8 cellular contexts compared by ENCODE assay signal in the genomic region with DNA sequence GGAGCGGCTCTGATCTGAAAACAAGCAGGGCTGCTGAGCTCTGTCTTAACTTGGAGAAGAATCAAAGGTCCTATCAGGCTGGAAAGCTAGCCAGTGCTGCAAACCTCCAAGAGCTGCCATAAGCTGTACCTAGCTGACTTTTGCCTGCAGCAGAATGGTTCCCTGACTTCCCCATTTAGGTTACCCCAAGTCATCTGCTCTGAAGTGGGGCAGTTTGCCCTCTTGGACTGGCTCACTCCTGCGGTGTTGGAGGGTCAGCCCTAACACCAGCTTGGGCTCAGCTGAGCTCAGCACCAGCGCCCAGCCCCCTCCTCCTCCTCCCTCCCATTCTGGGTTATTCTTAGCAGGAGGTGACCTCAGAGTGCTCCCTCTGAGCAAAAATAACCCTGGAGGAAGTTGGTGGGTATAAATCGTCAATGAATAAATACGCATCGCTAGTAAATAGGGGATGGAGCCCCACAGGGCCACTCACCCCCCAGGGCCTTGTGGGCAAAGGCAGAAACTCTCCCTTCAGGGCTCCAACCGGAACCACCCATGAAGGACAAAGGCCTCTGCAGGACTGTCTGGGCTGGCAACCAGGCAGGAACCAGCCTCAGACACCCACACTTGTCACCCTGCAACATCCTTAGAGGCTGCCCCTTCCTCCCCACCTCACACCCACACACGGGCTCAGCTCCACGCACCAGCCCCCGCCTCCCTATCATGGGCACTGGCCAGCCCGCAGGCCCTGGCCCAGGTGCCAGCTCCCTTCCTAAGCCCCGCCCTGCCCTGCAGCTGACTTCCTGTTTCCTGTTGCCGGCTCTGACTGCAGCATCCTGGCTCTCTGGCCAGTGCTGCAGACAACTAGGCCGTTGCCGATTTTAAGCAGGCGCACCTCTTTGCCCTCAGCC. TPM values are rescaled to one million over a fixed set of nuclear protein-coding genes. Genes with fewer than 3 reads are reported as not detected.
DNase-seq lines count a peak whose midpoint lies in the region; ATAC-seq and TF ChIP-seq lines count a peak whose summit lies in the region.

No MANE protein-coding gene starts in this region.

- H3K27ac ChIP-seq in neutrophil (peak overlapping the region; percentile 70), tibial artery (peak overlapping the region; percentile 78 to 81)

- TF ChIP-seq CTCF in neutrophil (IDR thresholded peaks at IDR 0.05) (no peak), tibial artery (IDR thresholded peaks at IDR 0.05) (peak; percentile 6 to 36)

- H3K27me3 ChIP-seq in neutrophil (no peaks in the 10 kb centered on the region), tibial artery (no peaks in the 10 kb centered on the region)

- no peaks in the 10 kb centered on the region for H3K9me3 ChIP-seq in neutrophil
- no peaks in the 10 kb centered on the region for H3K9me3 ChIP-seq in tibial artery

- H3K4me1 ChIP-seq in neutrophil (ENCODE audit: control insufficient read depth in 1 of 2, insufficient read depth in 1 of 2, low read depth in 1 of 2, low read length in 1 of 2) (peaks cover 19 to 20% of the 10 kb centered on the region in 2 experiments), tibial artery (peaks cover 6 to 35% (median 31%) of the 10 kb centered on the region in 4 donors)

- H3K36me3 ChIP-seq in neutrophil (peaks cover 41% of the 10 kb centered on the region), tibial artery (peaks cover 8 to 21% (median 18%) of the 10 kb centered on the region in 3 donors)

- DNase-seq in DMS 273 (lab: John Stamatoyannopoulos, UW; ENCODE audit: unreplicated experiment), result peak; percentile 22
- DNase-seq in DMS 273 treated with DMSO at 0.1 percent for 48 hours (lab: John Stamatoyannopoulos, UW), result no peak
- peak; percentile 24 for DNase-seq in NCI-H460 (ENCODE audit: extremely low read depth, low read depth)
- DNase-seq in activated T-cell treated with anti-CD3 and anti-CD28 coated beads for 48 hours (ENCODE audit: low read depth), result peak; percentile 67
- peak; percentile 80 to 89 for DNase-seq in tibial artery

- peak overlapping the region; percentile 23 to 35 for H3K4me3 ChIP-seq in neutrophil (ENCODE audit: low read depth in 1 of 2, low read length in 1 of 2)
- H3K4me3 ChIP-seq in tibial artery, result peak overlapping the region; percentile 18 to 37

- ATAC-seq in HG02798 (IDR thresholded peaks at IDR 0.05; ENCODE audit: poor library complexity, unreplicated experiment) (peak; percentile 84), esophagus mucosa (peak; percentile 80)

- intact Hi-C loops in tibial artery (cut with DNase I; ENCODE audit: low total_unique reads), result no loop called here

RNA-seq across cellular contexts. Expression of a gene that starts 46.9 kb away (rescaled TPM):
- total RNA-seq in NCI-H460 (2014; rRNA removed; shearing (Covaris generic)), result 4.3 and 4.9 TPM in 2 replicates
- 3.7 and 8.1 TPM in 2 replicates for polyA plus RNA-seq in NCI-H460 (2014; cell fraction: nucleus; rRNA removed)
- total RNA-seq in esophagus mucosa, result 9.5 TPM
